11 cellular contexts compared by ENCODE assay signal in the genomic region with DNA sequence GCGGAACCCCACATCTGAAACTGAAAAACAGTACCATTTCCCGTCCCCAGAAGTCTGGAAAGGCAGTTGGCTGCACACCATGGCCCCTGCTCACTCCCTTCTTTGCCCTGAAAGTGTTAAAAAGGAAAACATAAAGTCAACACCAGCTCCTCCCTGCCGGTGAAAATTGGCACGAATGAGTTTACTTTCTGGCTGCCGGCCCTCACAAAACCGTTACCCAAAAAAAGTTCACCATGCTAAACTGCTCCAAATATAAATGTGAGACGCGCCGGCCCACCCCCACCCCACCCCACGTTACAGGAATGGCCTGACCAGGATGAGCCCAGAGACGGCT. TPM values are rescaled to one million over a fixed set of nuclear protein-coding genes. Genes with fewer than 3 reads are reported as not detected.
DNase-seq lines count a peak whose midpoint lies in the region; ATAC-seq, FAIRE-seq and TF ChIP-seq lines count a peak whose summit lies in the region.
"Had no signal": no experiment of that assay in that cellular context is flagged by ENCODE, and none has a peak within 500 bp of the region (broad histone marks: within the 10 kb centered on the region; RNA-seq: fewer than 3 reads in every experiment).

No MANE protein-coding gene starts in this region.

- H3K4me3 ChIP-seq in cardiac muscle cell (peak overlapping the region; percentile 74), endothelial cell of umbilical vein (replicated peaks in 1 of 3; ENCODE audit: insufficient read depth in 1 of 3, low read depth in 1 of 3, low read length in 3 of 3) (peak overlapping the region in 2 of 3 experiments; percentile 47 to 73), aorta (ENCODE audit: low read length in 2 of 2) (peak overlapping the region; percentile 75 to 81)

- no peaks in the 10 kb centered on the region for H3K36me3 ChIP-seq in cardiac muscle cell
- H3K36me3 ChIP-seq in endothelial cell of umbilical vein (ENCODE audit: control insufficient read depth in 2 of 2, extremely low read depth in 1 of 2, insufficient read depth in 2 of 2, low read length in 2 of 2), result no peaks in the 10 kb centered on the region
- no peaks in the 10 kb centered on the region for H3K36me3 ChIP-seq in aorta (ENCODE audit: control insufficient read depth in 1 of 2, insufficient read depth in 2 of 2, low read length in 1 of 2)

- H3K27ac ChIP-seq in cardiac muscle cell (no peak overlapping the region), endothelial cell of umbilical vein (ENCODE audit: insufficient read depth, low read depth, low read length) (no peak overlapping the region), aorta (ENCODE audit: low read depth in 1 of 2, low read length in 2 of 2) (no peak overlapping the region)

- H3K27ac Mint-ChIP-seq in activated CD8-positive, alpha-beta memory T cell treated with anti-CD3 and anti-CD28 coated beads, Interleukin-2, amount 10 ng/mL, durations not matched to agents 7 days and 5 days, result no peak overlapping the region
- H3K27ac Mint-ChIP-seq: CD8-positive, alpha-beta memory T cell had no signal

- TF ChIP-seq CTCF in cardiac muscle cell (IDR thresholded peaks at IDR 0.05; ENCODE audit: low read depth, low read length) (no peak), endothelial cell of umbilical vein (IDR thresholded peaks at IDR 0.05; ENCODE audit: extremely low read depth in 1 of 2, insufficient read depth in 1 of 2, low read depth in 1 of 2, low read length in 2 of 2) (no peak)

- dilution Hi-C loops in endothelial cell of umbilical vein (cut with MboI; ENCODE audit: extremely low pct_ligation_motif_present, low sequenced_read_pairs), result no loop called here

- H3K4me1 ChIP-seq in cardiac muscle cell (ENCODE audit: low read depth), result no peaks in the 10 kb centered on the region
- H3K4me1 ChIP-seq in endothelial cell of umbilical vein (ENCODE audit: control insufficient read depth, extremely low read depth, insufficient read depth, low read length), result peaks cover 3% of the 10 kb centered on the region
- no peaks in the 10 kb centered on the region for H3K4me1 ChIP-seq in aorta (ENCODE audit: control insufficient read depth in 1 of 2, insufficient read depth in 2 of 2, low read length in 2 of 2)

- DNase-seq in cardiac muscle cell (ENCODE audit: low read depth in 1 of 2, low spot score in 1 of 2) (peak in 1 of 2 donors; percentile 44), Right ventricle myocardium inferior (ENCODE audit: missing footprints) (no peak), endothelial cell of umbilical vein (ENCODE audit: low read depth, low spot score) (no peak), myocyte (ENCODE audit: low read depth) (peak; percentile 43), aorta (peak in 1 of 2 donors; percentile 64), RCC 7860 (ENCODE audit: low spot score) (no peak)
- no peak for DNase-seq in activated CD8-positive, alpha-beta memory T cell treated with anti-CD3 and anti-CD28 coated beads, Interleukin-2, amount 10 ng/mL, durations not matched to agents 7 days and 5 days
- DNase-seq: CD8-positive, alpha-beta memory T cell; stimulated activated CD4-positive, alpha-beta T cell treated with anti-CD3 and anti-CD28 coated beads, Interleukin-1b, Interleukin-23, amount 100 ng/mL, for 48 hours; T1000 had no signal

- BruUV-seq in endothelial cell of umbilical vein (replicated peaks; lab: Mats Ljungman, UMichigan), result no TSS peak

- no peaks in the 10 kb centered on the region for H3K9me3 Mint-ChIP-seq in activated CD8-positive, alpha-beta memory T cell treated with anti-CD3 and anti-CD28 coated beads, Interleukin-2, amount 10 ng/mL, durations not matched to agents 7 days and 5 days (ENCODE audit: low read depth)

- WGBS in aorta, 2 donors, result 2 to 3% methylated on average over 10 to 11 of the region's 11 CpGs

- peak overlapping the region; percentile 37 for H2AFZ ChIP-seq in endothelial cell of umbilical vein (ENCODE audit: low read depth, low read length)

- peaks cover 44% of the 10 kb centered on the region for H3K27me3 Mint-ChIP-seq in activated CD8-positive, alpha-beta memory T cell treated with anti-CD3 and anti-CD28 coated beads, Interleukin-2, amount 10 ng/mL, durations not matched to agents 7 days and 5 days

- H4K20me1 ChIP-seq in endothelial cell of umbilical vein (replicated peaks; ENCODE audit: control insufficient read depth, extremely low read depth, insufficient read depth, low read length), result no peaks in the 10 kb centered on the region

- peaks cover 4% of the 10 kb centered on the region for H3K27me3 ChIP-seq in cardiac muscle cell
- peaks cover 2 to 3% of the 10 kb centered on the region in 2 experiments for H3K27me3 ChIP-seq in endothelial cell of umbilical vein (ENCODE audit: control insufficient read depth in 2 of 2, insufficient read depth in 2 of 2, low read length in 2 of 2)
- no peaks in the 10 kb centered on the region for H3K27me3 ChIP-seq in aorta (ENCODE audit: control insufficient read depth in 1 of 2, insufficient read depth in 2 of 2, low read length in 1 of 2)

- H3K4me1 Mint-ChIP-seq in activated CD8-positive, alpha-beta memory T cell treated with anti-CD3 and anti-CD28 coated beads, Interleukin-2, amount 10 ng/mL, durations not matched to agents 7 days and 5 days, result peaks cover 7% of the 10 kb centered on the region

- POLR2A ChIA-PET in endothelial cell of umbilical vein (lab: Charles Lee), result no interaction called here

- no peaks in the 10 kb centered on the region for H3K36me3 Mint-ChIP-seq in activated CD8-positive, alpha-beta memory T cell treated with anti-CD3 and anti-CD28 coated beads, Interleukin-2, amount 10 ng/mL, durations not matched to agents 7 days and 5 days
- H3K36me3 Mint-ChIP-seq: CD8-positive, alpha-beta memory T cell had no signal

- no peak for TF ChIP-seq POLR2A in endothelial cell of umbilical vein (IDR thresholded peaks at IDR 0.05; ENCODE audit: low read depth, low read length)

- FAIRE-seq in endothelial cell of umbilical vein (lab: Jason Lieb, UNC) (no peak), RCC 7860 (lab: Jason Lieb, UNC) (no peak)

- no peaks in the 10 kb centered on the region for H3K79me2 ChIP-seq in endothelial cell of umbilical vein (ENCODE audit: control insufficient read depth, insufficient read depth, low read length)

- H3K9me1 ChIP-seq in endothelial cell of umbilical vein (replicated peaks; ENCODE audit: control insufficient read depth, extremely low read depth, insufficient read depth, low read length), result no peaks in the 10 kb centered on the region

- H3K4me3 Mint-ChIP-seq in activated CD8-positive, alpha-beta memory T cell treated with anti-CD3 and anti-CD28 coated beads, Interleukin-2, amount 10 ng/mL, durations not matched to agents 7 days and 5 days, result no peak overlapping the region

- ATAC-seq in Right ventricle myocardium inferior (no peak), aorta (ENCODE audit: low FRiP score) (no peak), HG03280 (IDR thresholded peaks at IDR 0.05; ENCODE audit: unreplicated experiment) (no peak)
- no peak for ATAC-seq in activated CD8-positive, alpha-beta memory T cell treated with anti-CD3 and anti-CD28 coated beads, Interleukin-2, amount 10 ng/mL, durations not matched to agents 7 days and 5 days

- H3K9me3 ChIP-seq in cardiac muscle cell (ENCODE audit: low read depth), result no peaks in the 10 kb centered on the region
- H3K9me3 ChIP-seq in endothelial cell of umbilical vein (replicated peaks; ENCODE audit: control insufficient read depth, insufficient read depth, low read length), result no peaks in the 10 kb centered on the region
- H3K9me3 ChIP-seq in aorta (ENCODE audit: control insufficient read depth, low read length), result no peaks in the 10 kb centered on the region

- intact Hi-C loops in Right ventricle myocardium inferior (cut with DNase I), result loop anchor here (2.0 to 5.0 kb wide), 4 partner anchors 53 to 359 kb away; partner anchors contain the start of gene IDI1
- intact Hi-C loops in endothelial cell of umbilical vein (cut with micrococcal nuclease), result loop anchor here (1.0 kb wide), 1 partner anchor 177 kb away; no protein-coding TSS in a partner anchor
- intact Hi-C loops in aorta (cut with DNase I), result loop anchor here (5.0 to 10.0 kb wide), 2 partner anchors 91 to 103 kb away; no protein-coding TSS in a partner anchor

- peak overlapping the region; percentile 41 for H3K9ac ChIP-seq in endothelial cell of umbilical vein (replicated peaks; ENCODE audit: extremely low read depth, insufficient read depth, low read length)

- CTCF ChIA-PET in endothelial cell of umbilical vein (lab: Charles Lee), result interaction anchor here (1.6 kb wide), 1 partner anchor 10 kb away, joined by 3 read pairs; no protein-coding TSS in a partner anchor
- CTCF ChIA-PET in activated CD8-positive, alpha-beta memory T cell treated with anti-CD3 and anti-CD28 coated beads, Interleukin-2, amount 10 ng/mL, durations not matched to agents 7 days and 5 days (lab: Charles Lee), result no interaction called here

- H3K4me2 ChIP-seq in endothelial cell of umbilical vein (ENCODE audit: insufficient read depth, low read length), result peak overlapping the region; percentile 50

TF ChIP-seq in endothelial cell of umbilical vein, 7 proteins besides CTCF, POLR2A, EP300 and RAD21:
- TF ChIP-seq MAX (IDR thresholded peaks at IDR 0.05; ENCODE audit: insufficient read depth, insufficient read length) (no peak), MYC (IDR thresholded peaks at IDR 0.05; ENCODE audit: low read depth, low read length) (no peak), JUN (IDR thresholded peaks at IDR 0.05; ENCODE audit: borderline replicate concordance, insufficient read depth, insufficient read length, low read depth) (no peak)

RNA-seq across cellular contexts. Expression of gene DIP2C, which starts 1.2 kb away (rescaled TPM):
- 10.5 and 15.8 TPM in 2 replicates for total RNA-seq in cardiac muscle cell
- 9.1 and 12.1 TPM in 2 replicates for polyA plus RNA-seq in cardiac muscle cell
- total RNA-seq in Right ventricle myocardium inferior, result 28.3 TPM
- 10.1 and 10.7 TPM in 2 replicates for total RNA-seq in endothelial cell of umbilical vein
- polyA plus RNA-seq in endothelial cell of umbilical vein, result 3.0 and 3.6 TPM in 2 replicates
- polyA plus RNA-seq in endothelial cell of umbilical vein (2011; cell fraction: cytosol; rRNA removed), result 2.7 and 3.1 TPM in 2 replicates
- polyA plus RNA-seq in endothelial cell of umbilical vein (2011; cell fraction: nucleus; rRNA removed), result 6.3 and 8.1 TPM in 2 replicates
- polyA plus RNA-seq in endothelial cell of umbilical vein (2012), result 4.1 and 6.6 TPM in 2 replicates
- 9.4 and 10.9 TPM in 2 replicates for polyA minus RNA-seq in endothelial cell of umbilical vein
- 0.61 TPM for polyA minus RNA-seq in endothelial cell of umbilical vein (2011; cell fraction: cytosol; rRNA and poly(A)+ RNA removed)
- polyA minus RNA-seq in endothelial cell of umbilical vein (2011; cell fraction: nucleus; rRNA and poly(A)+ RNA removed), result 6.8 and 9.8 TPM in 2 replicates
- 28.7 and 31.9 TPM in 2 replicates for total RNA-seq in myocyte
- 28.4 TPM for polyA plus RNA-seq in myocyte (2012)
- 10 to 100 TPM; 38.7 to 40.2 TPM for total RNA-seq in aorta
- polyA plus RNA-seq in aorta, result 1 to 10 TPM; 6.4 to 9.0 TPM
- under 1 TPM; 0.26 to 0.99 TPM for total RNA-seq in activated CD8-positive, alpha-beta memory T cell treated with anti-CD3 and anti-CD28 coated beads, Interleukin-2, amount 10 ng/mL, durations not matched to agents 7 days and 5 days
